ENCODE assay signal across 12 cellular contexts in genomic region chr6:37965964-37966676, GRCh38.
DNase-seq lines count a peak whose midpoint lies in the region; ATAC-seq, FAIRE-seq and TF ChIP-seq lines count a peak whose summit lies in the region.
"Had no signal": no experiment of that assay in that cellular context is flagged by ENCODE, and none has a peak within 500 bp of the region (broad histone marks: within the 10 kb centered on the region; RNA-seq: fewer than 3 reads in every experiment).

No MANE protein-coding gene starts in this region.

- no peaks in the 10 kb centered on the region for H3K27me3 ChIP-seq in HepG2 (ENCODE audit: control insufficient read depth in 1 of 2, insufficient read depth in 2 of 2, low read length in 2 of 2)
- H3K27me3 ChIP-seq: tibial artery had no signal

- H3K9ac ChIP-seq in HepG2 (ENCODE audit: insufficient read depth, low read depth, low read length): no peak overlapping the region

- no peak for FAIRE-seq in HepG2 (lab: Jason Lieb, UNC)

- CTCF ChIA-PET in HepG2 (lab: Yijun Ruan, JAX; ENCODE audit: low intra/inter-chr PET ratio, low total read pairs): no interaction called here

- TF ChIP-seq EP300 in HepG2 (IDR thresholded peaks at IDR 0.05; ENCODE audit: low read depth in 2 of 2, low read length in 2 of 2): no peak
- TF ChIP-seq EP300 in HepG2 (CRISPR knock-in tag; IDR thresholded peaks at IDR 0.05; ENCODE audit: borderline replicate concordance): no peak

- no peaks in the 10 kb centered on the region for H3K27me3 Mint-ChIP-seq in activated T-helper 1 cell treated with anti-CD3 and anti-CD28 coated beads, Interleukin-12 subunit alpha, Interleukin-12 subunit beta, Interleukin-2, Interleukin-4 antibody, amounts not matched to agents 30 ng/mL and 10 ng/mL and 1 ng/mL, durations not matched to agents 14 hours and 24 hours and 36 hours (ENCODE audit: insufficient read depth)

- no peak for TF ChIP-seq POLR2A in HepG2 (IDR thresholded peaks at IDR 0.05; ENCODE audit: insufficient read depth in 1 of 2, low read depth in 2 of 2, low read length in 2 of 2)

- no TSS peak for BruUV-seq in HepG2 (replicated peaks; lab: Mats Ljungman, UMichigan)

- H3K4me1 Mint-ChIP-seq in activated T-helper 1 cell treated with anti-CD3 and anti-CD28 coated beads, Interleukin-12 subunit alpha, Interleukin-12 subunit beta, Interleukin-2, Interleukin-4 antibody, amounts not matched to agents 30 ng/mL and 10 ng/mL and 1 ng/mL, durations not matched to agents 14 hours and 24 hours and 36 hours (ENCODE audit: low read depth): peaks cover 31% of the 10 kb centered on the region

- H3K36me3 Mint-ChIP-seq in activated T-helper 1 cell treated with anti-CD3 and anti-CD28 coated beads, Interleukin-12 subunit alpha, Interleukin-12 subunit beta, Interleukin-2, Interleukin-4 antibody, amounts not matched to agents 30 ng/mL and 10 ng/mL and 1 ng/mL, durations not matched to agents 14 hours and 24 hours and 36 hours (ENCODE audit: low read depth): peaks cover 17% of the 10 kb centered on the region
- H3K36me3 Mint-ChIP-seq: natural killer cell had no signal

- H3K36me3 ChIP-seq in HepG2 (replicated peaks in 1 of 2; ENCODE audit: control insufficient read depth in 1 of 2, insufficient read depth in 2 of 2, low read length in 2 of 2): no peaks in the 10 kb centered on the region
- H3K36me3 ChIP-seq: tibial artery, WERI-Rb-1 had no signal

- H3K4me3 ChIP-seq in HepG2 (replicated peaks in 1 of 3; ENCODE audit: insufficient read depth in 1 of 3, low read depth in 2 of 3, low read length in 3 of 3): no peak overlapping the region
- H3K4me3 ChIP-seq: tibial artery had no signal

- no peaks in the 10 kb centered on the region for H3K9me3 ChIP-seq in HepG2 (ENCODE audit: low read length)
- H3K9me3 ChIP-seq: tibial artery had no signal

- no peak for DNase-seq in activated T-helper 1 cell treated with anti-CD3 and anti-CD28 coated beads, Interleukin-12 subunit alpha, Interleukin-12 subunit beta, Interleukin-2, Interleukin-4 antibody, amounts not matched to agents 30 ng/mL and 10 ng/mL and 1 ng/mL, durations not matched to agents 14 hours and 24 hours and 36 hours (ENCODE audit: low spot score)
- DNase-seq in HepG2 (ENCODE audit: low spot score): peak; percentile 15
- DNase-seq in NCI-H146 treated with DMSO at 0.1 percent for 48 hours (lab: John Stamatoyannopoulos, UW; ENCODE audit: unreplicated experiment): no peak
- DNase-seq in NCI-H2029 treated with DMSO at 0.1 percent for 48 hours (lab: John Stamatoyannopoulos, UW): no peak
- no peak for DNase-seq in hypothalamus (lab: John Stamatoyannopoulos, UW)
- no peak for DNase-seq in NCI-H2227 treated with DMSO at 0.1 percent for 48 hours (lab: John Stamatoyannopoulos, UW)
- DNase-seq: natural killer cell, tibial artery, WERI-Rb-1 had no signal

- H2AFZ ChIP-seq in HepG2 (ENCODE audit: low read length): no peak overlapping the region

- peaks cover 13% of the 10 kb centered on the region for H3K79me2 ChIP-seq in HepG2 (ENCODE audit: insufficient read depth, low read length)

- H3K9me3 Mint-ChIP-seq in activated T-helper 1 cell treated with anti-CD3 and anti-CD28 coated beads, Interleukin-12 subunit alpha, Interleukin-12 subunit beta, Interleukin-2, Interleukin-4 antibody, amounts not matched to agents 30 ng/mL and 10 ng/mL and 1 ng/mL, durations not matched to agents 14 hours and 24 hours and 36 hours: peaks cover 15% of the 10 kb centered on the region

- peak overlapping the region; percentile 21 for H3K27ac Mint-ChIP-seq in activated T-helper 1 cell treated with anti-CD3 and anti-CD28 coated beads, Interleukin-12 subunit alpha, Interleukin-12 subunit beta, Interleukin-2, Interleukin-4 antibody, amounts not matched to agents 30 ng/mL and 10 ng/mL and 1 ng/mL, durations not matched to agents 14 hours and 24 hours and 36 hours

- H3K27ac ChIP-seq in HepG2 (ENCODE audit: extremely low read length, insufficient read depth, low read length): no peak overlapping the region
- H3K27ac ChIP-seq: tibial artery, WERI-Rb-1 had no signal

- H3K4me2 ChIP-seq in HepG2 (ENCODE audit: low read depth, low read length): no peak overlapping the region

- 98% methylated on average over 3 of the region's 3 CpGs for WGBS in HepG2 (ENCODE audit: low lambda C conversion rate)

- no peaks in the 10 kb centered on the region for H4K20me1 ChIP-seq in HepG2 (ENCODE audit: insufficient read depth, low read length)

- TF ChIP-seq CTCF in HepG2 (CRISPR knock-in tag; IDR thresholded peaks at IDR 0.05): no peak

- POLR2A ChIA-PET in HepG2 (lab: Yijun Ruan, JAX): no interaction called here

- no peak overlapping the region for H3K4me3 Mint-ChIP-seq in activated T-helper 1 cell treated with anti-CD3 and anti-CD28 coated beads, Interleukin-12 subunit alpha, Interleukin-12 subunit beta, Interleukin-2, Interleukin-4 antibody, amounts not matched to agents 30 ng/mL and 10 ng/mL and 1 ng/mL, durations not matched to agents 14 hours and 24 hours and 36 hours
- H3K4me3 Mint-ChIP-seq: natural killer cell had no signal

- H3K4me1 ChIP-seq in HepG2 (ENCODE audit: insufficient read depth, low read length): no peaks in the 10 kb centered on the region

- no peak for TF ChIP-seq RAD21 in HepG2 (CRISPR knock-in tag; IDR thresholded peaks at IDR 0.05)

- ATAC-seq in GM18508 (IDR thresholded peaks at IDR 0.05; ENCODE audit: insufficient read depth, unreplicated experiment) (peak; percentile 55), HG02642 (IDR thresholded peaks at IDR 0.05; ENCODE audit: poor library complexity, unreplicated experiment) (peak; percentile 53), HepG2 (no peak)
- ATAC-seq: HCT116, natural killer cell had no signal

- intact Hi-C loops in activated T-helper 1 cell treated with anti-CD3 and anti-CD28 coated beads, Interleukin-12 subunit alpha, Interleukin-12 subunit beta, Interleukin-2, Interleukin-4 antibody, amounts not matched to agents 30 ng/mL and 10 ng/mL and 1 ng/mL, durations not matched to agents 14 hours and 24 hours and 36 hours (cut with micrococcal nuclease): no loop called here
- intact Hi-C loops in HepG2 (cut with micrococcal nuclease; ENCODE audit: unreplicated experiment): no loop called here

- in situ Hi-C loops in HepG2 (cut with HindIII; ENCODE audit: extremely low pct_ligation_motif_present, low pct_unique_long_range_greater_than_20kb): no loop called here

TF ChIP-seq in HepG2, 621 proteins besides CTCF, POLR2A, EP300 and RAD21:
- no peak for TF ChIP-seq MTERF4 (CRISPR knock-in tag; IDR thresholded peaks at IDR 0.05)
- TF ChIP-seq PHF8 (CRISPR knock-in tag; IDR thresholded peaks at IDR 0.05): no peak
- no peak for TF ChIP-seq ZFP36L1 (CRISPR knock-in tag; IDR thresholded peaks at IDR 0.05)
